ENCODE assay signal across 14 cellular contexts in genomic region chr14:92516966-92517350, GRCh38. TPM values are rescaled to one million over a fixed set of nuclear protein-coding genes. Genes with fewer than 3 reads are reported as not detected.
DNase-seq lines count a peak whose midpoint lies in the region; ATAC-seq and TF ChIP-seq lines count a peak whose summit lies in the region.
"Had no signal": no experiment of that assay in that cellular context is flagged by ENCODE, and none has a peak within 500 bp of the region (broad histone marks: within the 10 kb centered on the region; RNA-seq: fewer than 3 reads in every experiment).

No MANE protein-coding gene starts in this region.

- POLR2A ChIA-PET in RWPE1 (lab: Yijun Ruan, JAX; ENCODE audit: low non-redundant PET), result no interaction called here

- CTCF ChIA-PET in RWPE1 (lab: Yijun Ruan, JAX), result no interaction called here

- H3K27me3 ChIP-seq in neutrophil (no peaks in the 10 kb centered on the region), thymus (ENCODE audit: control insufficient read depth, insufficient read depth) (no peaks in the 10 kb centered on the region)
- H3K27me3 ChIP-seq: colonic mucosa, right atrium auricular region had no signal

- WGBS in thymus, result 9% methylated on average over 5 of the region's 5 CpGs

- H3K36me3 ChIP-seq in neutrophil (no peaks in the 10 kb centered on the region), thymus (ENCODE audit: control insufficient read depth, insufficient read depth) (no peaks in the 10 kb centered on the region)
- H3K36me3 ChIP-seq: colonic mucosa, right atrium auricular region had no signal

- H3K9me3 ChIP-seq in neutrophil (no peaks in the 10 kb centered on the region), thymus (ENCODE audit: control insufficient read depth) (no peaks in the 10 kb centered on the region)
- H3K9me3 ChIP-seq: colonic mucosa, right atrium auricular region had no signal

- no peak for ATAC-seq in GM18517 (IDR thresholded peaks at IDR 0.05; ENCODE audit: unreplicated experiment)
- ATAC-seq: esophagus mucosa, left lobe of liver had no signal

- H3K27ac ChIP-seq in neutrophil (peak overlapping the region; percentile 90), thymus (ENCODE audit: low read depth) (peak overlapping the region; percentile 62), RWPE1 (no peak overlapping the region)
- H3K27ac ChIP-seq: colonic mucosa, right atrium auricular region had no signal

- no peak overlapping the region for H3K4me3 ChIP-seq in neutrophil (ENCODE audit: low read depth in 1 of 2, low read length in 1 of 2)
- peak overlapping the region; percentile 3 for H3K4me3 ChIP-seq in thymus (ENCODE audit: low read length)
- H3K4me3 ChIP-seq: colonic mucosa, right atrium auricular region had no signal

- DNase-seq in activated effector memory CD4-positive, alpha-beta T cell treated with anti-CD3 and anti-CD28 coated beads, Interleukin-2, amount 50 U/mL, for 16 hours, result peak; percentile 64
- no peak for DNase-seq in activated effector memory CD4-positive, alpha-beta T cell treated with Interleukin-2 at 50 U/mL for 16 hours
- peak; percentile 52 for DNase-seq in activated T-cell treated with anti-CD3 and anti-CD28 coated beads, Interleukin-2, amount 50 U/mL, for 1 hour
- DNase-seq in NCI-H69 (lab: John Stamatoyannopoulos, UW), result no peak
- DNase-seq in RWPE1 (ENCODE audit: low spot score), result no peak
- DNase-seq: colonic mucosa, DMS79 treated with DMSO at 0.1 percent for 48 hours, hippocampal formation had no signal

- no peak for TF ChIP-seq CTCF in neutrophil (IDR thresholded peaks at IDR 0.05)
- no peak for TF ChIP-seq CTCF in RWPE1 (conservative IDR thresholded peaks at IDR 0.05; ENCODE audit: low read depth)

- H3K4me1 ChIP-seq in neutrophil (ENCODE audit: control insufficient read depth in 1 of 2, insufficient read depth in 1 of 2, low read depth in 1 of 2, low read length in 1 of 2), result peaks cover 85% of the 10 kb centered on the region in 2 experiments
- H3K4me1 ChIP-seq in thymus (ENCODE audit: control insufficient read depth, insufficient read depth, low read length), result peaks cover 46% of the 10 kb centered on the region

RNA-seq across cellular contexts. Expression of gene RIN3, which starts 3.4 kb away (rescaled TPM):
- polyA plus RNA-seq in thymus, result 20.6 TPM

Comparison
In these comparisons a context has a peak if more than half of its experiments do, and no peak if none do; other contexts are left out.
1. DNase-seq: peak in activated effector memory CD4-positive, alpha-beta T cell treated with anti-CD3 and anti-CD28 coated beads, Interleukin-2, amount 50 U/mL, for 16 hours (single experiment) and activated T-cell treated with anti-CD3 and anti-CD28 coated beads, Interleukin-2, amount 50 U/mL, for 1 hour (single experiment); none in activated effector memory CD4-positive, alpha-beta T cell treated with Interleukin-2 at 50 U/mL for 16 hours (single experiment), NCI-H69 (single experiment) and RWPE1 (single experiment).